In genomic region chr4:9425916-9426315, GRCh38 we compare ENCODE assay signal across 24 cellular contexts. TPM values are rescaled to one million over a fixed set of nuclear protein-coding genes. Genes with fewer than 3 reads are reported as not detected.
"Had no signal": no experiment of that assay in that cellular context is flagged by ENCODE, and none has a peak within 500 bp of the region (broad histone marks: within the 10 kb centered on the region; RNA-seq: fewer than 3 reads in every experiment).

No MANE protein-coding gene starts in this region.

RNA-seq across cellular contexts. Expression of gene DEFB131A, which starts 18.3 kb away (rescaled TPM):
- total RNA-seq: chondrocyte, dermis blood vessel endothelial cell, endothelial cell of umbilical vein, epithelial cell of proximal tubule, esophagus muscularis mucosa, fibroblast of lung, foreskin keratinocyte, gastroesophageal sphincter, heart right ventricle, left cardiac atrium, left lung, lower leg skin, lung microvascular endothelial cell, mucosa of gallbladder, natural killer cell, occipital lobe, ovary, psoas muscle, thoracic aorta, tibial nerve, upper lobe of left lung, uterus had no signal
- polyA plus RNA-seq: endothelial cell of umbilical vein, fibroblast of lung, foreskin keratinocyte, heart right ventricle, neural cell, ovary, psoas muscle, small intestine had no signal
